8 cellular contexts compared by ENCODE assay signal in the genomic region with DNA sequence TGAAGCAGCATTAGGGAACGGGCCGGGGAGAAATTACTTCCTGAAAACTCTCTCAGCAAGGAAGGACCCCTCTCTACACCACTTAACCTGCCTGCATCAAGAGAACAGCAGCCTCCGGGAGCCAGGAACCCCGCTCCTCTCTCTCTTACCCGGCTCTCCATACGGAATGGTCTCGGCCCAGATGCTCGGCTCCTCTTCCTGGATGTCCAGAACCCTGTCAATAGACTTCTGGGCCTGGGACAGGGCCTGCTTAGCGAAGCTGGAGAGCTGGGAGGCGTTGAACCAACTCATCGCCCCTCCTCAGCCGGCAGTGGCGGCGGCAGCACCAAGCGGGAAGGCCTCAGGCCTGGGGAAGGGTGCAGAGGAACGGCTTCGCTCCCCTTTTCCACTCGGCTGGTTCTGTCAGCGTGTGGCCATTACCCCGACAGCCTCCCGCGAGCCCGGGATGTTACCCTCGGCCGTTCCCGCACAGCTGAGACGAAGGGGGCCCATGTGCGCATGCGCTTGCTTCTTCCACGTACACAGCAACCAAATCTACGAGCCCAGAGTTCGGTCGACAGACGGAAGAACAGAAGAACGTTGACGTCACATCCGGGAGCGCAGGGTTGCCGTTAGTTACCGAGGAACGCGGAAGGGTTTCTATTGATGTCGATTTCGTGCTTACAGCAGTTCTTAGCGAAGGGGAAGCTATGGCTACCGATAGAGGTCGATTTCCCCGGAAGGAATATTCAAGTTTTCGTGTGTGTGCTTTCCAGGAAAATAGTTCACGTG. TPM values are rescaled to one million over a fixed set of nuclear protein-coding genes. Genes with fewer than 3 reads are reported as not detected.
DNase-seq lines count a peak whose midpoint lies in the region; ATAC-seq and TF ChIP-seq lines count a peak whose summit lies in the region.

A gene with protein sequence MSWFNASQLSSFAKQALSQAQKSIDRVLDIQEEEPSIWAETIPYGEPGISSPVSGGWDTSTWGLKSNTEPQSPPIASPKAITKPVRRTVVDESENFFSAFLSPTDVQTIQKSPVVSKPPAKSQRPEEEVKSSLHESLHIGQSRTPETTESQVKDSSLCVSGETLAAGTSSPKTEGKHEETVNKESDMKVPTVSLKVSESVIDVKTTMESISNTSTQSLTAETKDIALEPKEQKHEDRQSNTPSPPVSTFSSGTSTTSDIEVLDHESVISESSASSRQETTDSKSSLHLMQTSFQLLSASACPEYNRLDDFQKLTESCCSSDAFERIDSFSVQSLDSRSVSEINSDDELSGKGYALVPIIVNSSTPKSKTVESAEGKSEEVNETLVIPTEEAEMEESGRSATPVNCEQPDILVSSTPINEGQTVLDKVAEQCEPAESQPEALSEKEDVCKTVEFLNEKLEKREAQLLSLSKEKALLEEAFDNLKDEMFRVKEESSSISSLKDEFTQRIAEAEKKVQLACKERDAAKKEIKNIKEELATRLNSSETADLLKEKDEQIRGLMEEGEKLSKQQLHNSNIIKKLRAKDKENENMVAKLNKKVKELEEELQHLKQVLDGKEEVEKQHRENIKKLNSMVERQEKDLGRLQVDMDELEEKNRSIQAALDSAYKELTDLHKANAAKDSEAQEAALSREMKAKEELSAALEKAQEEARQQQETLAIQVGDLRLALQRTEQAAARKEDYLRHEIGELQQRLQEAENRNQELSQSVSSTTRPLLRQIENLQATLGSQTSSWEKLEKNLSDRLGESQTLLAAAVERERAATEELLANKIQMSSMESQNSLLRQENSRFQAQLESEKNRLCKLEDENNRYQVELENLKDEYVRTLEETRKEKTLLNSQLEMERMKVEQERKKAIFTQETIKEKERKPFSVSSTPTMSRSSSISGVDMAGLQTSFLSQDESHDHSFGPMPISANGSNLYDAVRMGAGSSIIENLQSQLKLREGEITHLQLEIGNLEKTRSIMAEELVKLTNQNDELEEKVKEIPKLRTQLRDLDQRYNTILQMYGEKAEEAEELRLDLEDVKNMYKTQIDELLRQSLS (minus strand): TSS at position 538 of the 771 bp plus-strand sequence. CDS start 247 bp downstream, at position 291.

- H4K20me1 ChIP-seq in mammary epithelial cell (ENCODE audit: insufficient read depth, low read length) = no peaks in the 10 kb centered on the region

- peaks cover 35% of the 10 kb centered on the region for H3K36me3 Mint-ChIP-seq in T-helper 1 cell treated with Interleukin-12 subunit alpha and Interleukin-12 subunit beta and Interleukin-4 antibody, amounts not matched to agents 30 μg/mL and 1 μg/mL, for 36 hours (ENCODE audit: low read depth)

- peak within 1 kb of the TSS; percentile 95 for H3K27ac Mint-ChIP-seq in T-helper 1 cell treated with Interleukin-12 subunit alpha and Interleukin-12 subunit beta and Interleukin-4 antibody, amounts not matched to agents 30 μg/mL and 1 μg/mL, for 36 hours

- no peak for TF ChIP-seq CTCF in mammary epithelial cell (conservative IDR thresholded peaks at IDR 0.05 in 1 of 2, IDR thresholded peaks at IDR 0.05 in 1 of 2; ENCODE audit: extremely low read depth in 1 of 2, insufficient read depth in 1 of 2, low read depth in 1 of 2, low read length in 2 of 2)

- H3K9me3 Mint-ChIP-seq in T-helper 1 cell treated with Interleukin-12 subunit alpha and Interleukin-12 subunit beta and Interleukin-4 antibody, amounts not matched to agents 30 μg/mL and 1 μg/mL, for 36 hours = no peaks in the 10 kb centered on the region

- H3K4me3 ChIP-seq in mammary epithelial cell (replicated peaks in 1 of 3; ENCODE audit: insufficient read depth in 1 of 3, low read depth in 2 of 3, low read length in 3 of 3) = peak within 1 kb of the TSS; percentile 75 to 94 (median 90)

- H3K79me2 ChIP-seq in mammary epithelial cell (ENCODE audit: insufficient read depth, low read length) = peaks cover 49% of the 10 kb centered on the region

- no peaks in the 10 kb centered on the region for H3K9me3 ChIP-seq in mammary epithelial cell (replicated peaks; ENCODE audit: insufficient read depth, low read length)

- peaks cover 38% of the 10 kb centered on the region for H3K4me1 Mint-ChIP-seq in T-helper 1 cell treated with Interleukin-12 subunit alpha and Interleukin-12 subunit beta and Interleukin-4 antibody, amounts not matched to agents 30 μg/mL and 1 μg/mL, for 36 hours (ENCODE audit: low read depth)

- peak within 1 kb of the TSS; percentile 99 for H3K9ac ChIP-seq in mammary epithelial cell (ENCODE audit: insufficient read depth, low read length)

- H3K27ac ChIP-seq in mammary epithelial cell (ENCODE audit: insufficient read depth, low read depth, low read length) = peak within 1 kb of the TSS; percentile 91

- intact Hi-C loops in mammary epithelial cell (cut with micrococcal nuclease) = loop anchor here (2.0 to 5.0 kb wide), 2 partner anchors 33 to 70 kb away; a partner anchor contains a TSS

- peak within 1 kb of the TSS; percentile 90 for H3K4me2 ChIP-seq in mammary epithelial cell (ENCODE audit: insufficient read depth, low read depth, low read length)

- WGBS in mammary epithelial cell (ENCODE audit: low coverage, missing lambda C conversion rate) = under 1% methylated on average over 26 of the region's 50 CpGs

- H3K4me1 ChIP-seq in mammary epithelial cell (ENCODE audit: insufficient read depth, low read length) = peaks cover 10% of the 10 kb centered on the region

- no peaks in the 10 kb centered on the region for H3K27me3 Mint-ChIP-seq in T-helper 1 cell treated with Interleukin-12 subunit alpha and Interleukin-12 subunit beta and Interleukin-4 antibody, amounts not matched to agents 30 μg/mL and 1 μg/mL, for 36 hours (ENCODE audit: low read depth)

- ATAC-seq in GM18867 (IDR thresholded peaks at IDR 0.05; ENCODE audit: unreplicated experiment) (peak; percentile 93), HG03095 (IDR thresholded peaks at IDR 0.05; ENCODE audit: unreplicated experiment) (peak; percentile 95)

- dilution Hi-C loops in mammary epithelial cell (cut with HindIII; ENCODE audit: low sequenced_read_pairs) = no loop called here

- TSS peak; percentile 9 for BruUV-seq in mammary epithelial cell (replicated peaks; lab: Mats Ljungman, UMichigan)

- in situ Hi-C loops in mammary epithelial cell (cut with MboI; ENCODE audit: low sequenced_read_pairs in 2 of 2) = no loop called here

- peak within 1 kb of the TSS; percentile 94 for H2AFZ ChIP-seq in mammary epithelial cell (ENCODE audit: low read depth, low read length)

- H3K36me3 ChIP-seq in mammary epithelial cell (ENCODE audit: insufficient read depth, low read length) = peaks cover 18% of the 10 kb centered on the region

- H3K27me3 ChIP-seq in mammary epithelial cell (ENCODE audit: insufficient read depth, low read length) = no peaks in the 10 kb centered on the region

- peak; percentile 98 for DNase-seq in mammary epithelial cell
- DNase-seq in inferior parietal cortex (ENCODE audit: extremely low spot score) = peak; percentile 99
- DNase-seq in stimulated activated CD4-positive, alpha-beta T cell treated with anti-CD3 and anti-CD28 coated beads, Interleukin-12 subunit alpha, Interleukin-12 subunit beta, amount 100 ng/mL, for 48 hours (ENCODE audit: low read depth in 2 of 3, low spot score in 1 of 3) = peak; percentile 95 to 96 (median 95)
- no peak for DNase-seq in SHP77 treated with DMSO at 0.1 percent for 48 hours (lab: John Stamatoyannopoulos, UW)
- no peak for DNase-seq in SIG-M5 treated with dmso at 0.1 percent for 504 hours (lab: John Stamatoyannopoulos, UW; ENCODE audit: unreplicated experiment)

- CTCF ChIA-PET in mammary epithelial cell (lab: Charles Lee; ENCODE audit: low non-redundant PET) = interaction anchor here (0.6 kb wide), 1 partner anchor 38 kb away, joined by 4 read pairs; no protein-coding TSS in a partner anchor

- peak within 1 kb of the TSS; percentile 95 for H3K4me3 Mint-ChIP-seq in T-helper 1 cell treated with Interleukin-12 subunit alpha and Interleukin-12 subunit beta and Interleukin-4 antibody, amounts not matched to agents 30 μg/mL and 1 μg/mL, for 36 hours

RNA-seq across cellular contexts. Expression of the gene that starts here (rescaled TPM):
- 10 to 100 TPM; 35.4 to 46.3 TPM for total RNA-seq in mammary epithelial cell
- 11.9 TPM for polyA plus RNA-seq in mammary epithelial cell
- polyA minus RNA-seq in mammary epithelial cell = 12.4 TPM

Comparison
In these comparisons a context has a peak if more than half of its experiments do, and no peak if none do; other contexts are left out.
1. DNase-seq: peak in mammary epithelial cell (single experiment), inferior parietal cortex (single experiment) and stimulated activated CD4-positive, alpha-beta T cell treated with anti-CD3 and anti-CD28 coated beads, Interleukin-12 subunit alpha, Interleukin-12 subunit beta, amount 100 ng/mL, for 48 hours (3 of 3); none in SHP77 treated with DMSO at 0.1 percent for 48 hours (single experiment) and SIG-M5 treated with dmso at 0.1 percent for 504 hours (single experiment).